8 cellular contexts compared by ENCODE assay signal in the genomic region with DNA sequence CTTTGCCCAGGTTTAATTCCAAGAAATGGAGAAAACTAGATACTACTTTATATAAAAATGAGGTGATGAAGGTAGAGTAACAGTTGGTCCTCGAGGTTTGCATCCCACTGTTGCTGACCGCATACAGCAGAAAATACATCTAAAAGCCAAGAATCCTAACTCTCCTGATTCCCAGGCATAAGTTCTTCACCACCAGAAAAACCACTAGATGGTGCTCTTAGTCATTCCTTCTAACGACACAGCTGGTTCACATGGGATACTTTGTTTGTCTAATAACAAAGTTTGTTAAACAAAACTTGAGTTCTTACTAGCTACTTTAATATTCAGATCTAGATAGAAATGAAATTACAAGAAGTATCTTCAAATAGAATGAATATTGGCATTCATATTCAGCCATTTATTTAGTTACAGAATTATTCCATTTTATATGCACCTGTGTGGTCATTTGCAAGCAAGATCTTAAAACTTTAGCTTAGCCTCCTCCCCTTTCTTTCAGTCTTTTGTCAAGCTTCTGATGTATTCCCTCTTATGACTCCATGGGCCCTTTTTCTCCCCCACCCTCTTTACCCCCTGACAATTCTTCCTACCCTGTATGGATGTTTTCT. TPM values are rescaled to one million over a fixed set of nuclear protein-coding genes. Genes with fewer than 3 reads are reported as not detected.
DNase-seq lines count a peak whose midpoint lies in the region; TF ChIP-seq lines count a peak whose summit lies in the region.

No MANE protein-coding gene starts in this region.

- 7% methylated on average over 3 of the region's 3 CpGs for WGBS in prostate gland

- H3K9me3 ChIP-seq in OCI-LY1 (ENCODE audit: low read length) (no peaks in the 10 kb centered on the region), prostate gland (no peaks in the 10 kb centered on the region)

- no peaks in the 10 kb centered on the region for H3K27me3 ChIP-seq in OCI-LY1 (ENCODE audit: insufficient read depth, low read length)
- H3K27me3 ChIP-seq in prostate gland (replicated peaks; ENCODE audit: insufficient read depth) = no peaks in the 10 kb centered on the region

- no peaks in the 10 kb centered on the region for H3K36me3 ChIP-seq in OCI-LY1 (ENCODE audit: insufficient read depth, low read length)
- no peaks in the 10 kb centered on the region for H3K36me3 ChIP-seq in prostate gland

- H3K9ac ChIP-seq in OCI-LY1 (ENCODE audit: low read length) = no peak overlapping the region

- no peaks in the 10 kb centered on the region for H4K20me1 ChIP-seq in OCI-LY1 (ENCODE audit: insufficient read depth, low read length)

- H2AFZ ChIP-seq in OCI-LY1 (ENCODE audit: low read length) = no peak overlapping the region

- peak; percentile 43 to 73 for DNase-seq in erythroblast (lab: John Stamatoyannopoulos, UW)
- peak; percentile 12 for DNase-seq in prostate gland (ENCODE audit: low spot score)
- no peak for DNase-seq in DMS153 (lab: John Stamatoyannopoulos, UW)
- no peak for DNase-seq in NCI-H128 (lab: John Stamatoyannopoulos, UW; ENCODE audit: unreplicated experiment)
- no peak for DNase-seq in NCI-H2029 (lab: John Stamatoyannopoulos, UW)

- no peak overlapping the region for H3K4me2 ChIP-seq in OCI-LY1 (ENCODE audit: low read length)

- H3K4me1 ChIP-seq in OCI-LY1 (ENCODE audit: insufficient read depth, low read length, severe bottlenecking) (no peaks in the 10 kb centered on the region), prostate gland (replicated peaks) (no peaks in the 10 kb centered on the region)

- no peak overlapping the region for H3K4me3 ChIP-seq in OCI-LY1 (ENCODE audit: low read depth, low read length, poor library complexity, severe bottlenecking)
- no peak overlapping the region for H3K4me3 ChIP-seq in prostate gland

- H3F3A ChIP-seq in OCI-LY1 (ENCODE audit: insufficient read depth, low read length) = no peaks in the 10 kb centered on the region

- peak; percentile 83 for TF ChIP-seq CTCF in 22Rv1 (IDR thresholded peaks at IDR 0.05)
- TF ChIP-seq CTCF in GM12873 (IDR thresholded peaks at IDR 0.05; ENCODE audit: insufficient read depth, low read depth, low read length, missing control alignments) = peak; percentile 49
- TF ChIP-seq CTCF in OCI-LY1 (IDR thresholded peaks at IDR 0.05; ENCODE audit: low read length) = peak; percentile 53
- TF ChIP-seq CTCF in prostate gland (IDR thresholded peaks at IDR 0.05) = peak in 3 of 4 experiments; percentile 31 to 47 (median 45)

- H3K79me2 ChIP-seq in OCI-LY1 (ENCODE audit: insufficient read depth, low read length) = no peaks in the 10 kb centered on the region

- TF ChIP-seq POLR2A in erythroblast (IDR thresholded peaks at IDR 0.05; ENCODE audit: low read length) = no peak
- no peak for TF ChIP-seq POLR2A in prostate gland (IDR thresholded peaks at IDR 0.05)

- H3K9me2 ChIP-seq in OCI-LY1 (ENCODE audit: low read depth, low read length) = no peaks in the 10 kb centered on the region

- intact Hi-C loops in prostate gland (cut with DNase I) = no loop called here

- H3K27ac ChIP-seq in 22Rv1 = no peak overlapping the region
- H3K27ac ChIP-seq in OCI-LY1 (ENCODE audit: low read depth, low read length, poor library complexity, severe bottlenecking) = no peak overlapping the region
- no peak overlapping the region for H3K27ac ChIP-seq in prostate gland

RNA-seq across cellular contexts. Expression of gene CYP26C1, which starts 54.1 kb away (rescaled TPM):
- 1 to 10 TPM in 1 of 2 donors, under 1 TPM in 1; 0.09 to 1.1 TPM for total RNA-seq in prostate gland

Comparison
In these comparisons a context has a peak if more than half of its experiments do, and no peak if none do; other contexts are left out.
1. DNase-seq: peak in erythroblast (2 of 2) and prostate gland (single experiment); none in DMS153 (single experiment), NCI-H128 (single experiment) and NCI-H2029 (single experiment).
2. Peak in every context shown above with its lines, with median percentiles within 50 percentile points of each other: CTCF ChIP-seq.